Comparison of ENCODE assay signal across 18 cellular contexts in genomic region chr1:180837025-180837424, GRCh38.
DNase-seq lines count a peak whose midpoint lies in the region; FAIRE-seq and TF ChIP-seq lines count a peak whose summit lies in the region.
"Had no signal": no experiment of that assay in that cellular context is flagged by ENCODE, and none has a peak within 500 bp of the region (broad histone marks: within the 10 kb centered on the region; RNA-seq: fewer than 3 reads in every experiment).

No MANE protein-coding gene starts in this region.

- H4K8ac ChIP-seq in H1 (ENCODE audit: extremely low read depth, insufficient read depth, low read length): no peak overlapping the region

- no peak overlapping the region for H3K23ac ChIP-seq in H1 (ENCODE audit: insufficient read length)

- H3K4me3 Mint-ChIP-seq in Caco-2 (ENCODE audit: unreplicated experiment): no peak overlapping the region
- H3K4me3 Mint-ChIP-seq: activated T-helper 1 cell treated with anti-CD3 and anti-CD28 coated beads, Interleukin-12 subunit alpha, Interleukin-12 subunit beta, Interleukin-2, Interleukin-4 antibody, amounts not matched to agents 30 ng/mL and 10 ng/mL and 1 ng/mL, durations not matched to agents 14 hours and 24 hours and 36 hours; B cell had no signal

- no peaks in the 10 kb centered on the region for H3K4me1 Mint-ChIP-seq in Caco-2 (ENCODE audit: low read depth, unreplicated experiment)
- H3K4me1 Mint-ChIP-seq: B cell had no signal

- H3K4ac ChIP-seq in H1 (replicated peaks; ENCODE audit: insufficient read length, low read depth, low read length): no peak overlapping the region

- no peak overlapping the region for H2AK5ac ChIP-seq in H1 (ENCODE audit: low read depth, low read length)

- DNase-seq in GM12891 (ENCODE audit: insufficient read length, low spot score): no peak
- DNase-seq in NCI-H2171 treated with DMSO at 0.1 percent for 48 hours (lab: John Stamatoyannopoulos, UW): peak; percentile 40
- no peak for DNase-seq in H1 (ENCODE audit: low read depth in 1 of 2, low spot score in 2 of 2)
- DNase-seq in NAMALWA (ENCODE audit: low spot score): no peak
- DNase-seq in GM03348 (ENCODE audit: low spot score): no peak
- DNase-seq in Caco-2: no peak
- DNase-seq: aorta; KG1; NCI-H1105; stimulated activated CD4-positive, alpha-beta T cell treated with anti-CD3 and anti-CD28 coated beads, Interleukin-4, amount 100 ng/mL, for 1 hour; WERI-Rb-1 had no signal

- no peak for TF ChIP-seq POLR2A in GM12891 (IDR thresholded peaks at IDR 0.05; ENCODE audit: low read depth, low read length)
- no peak for TF ChIP-seq POLR2A in H1 (IDR thresholded peaks at IDR 0.05; ENCODE audit: control extremely low read depth in 1 of 2, low read depth in 2 of 2, low read length in 2 of 2)

- intact Hi-C loops in Caco-2 (cut with micrococcal nuclease; ENCODE audit: unreplicated experiment): no loop called here

- no peaks in the 10 kb centered on the region for H3K79me1 ChIP-seq in H1 (ENCODE audit: low read depth, low read length)

- no peak overlapping the region for H2BK12ac ChIP-seq in H1 (ENCODE audit: low read depth, low read length)

- H3K23me2 ChIP-seq in H1 (ENCODE audit: low read depth, low read length): no peaks in the 10 kb centered on the region

- no peak overlapping the region for H2BK20ac ChIP-seq in H1 (ENCODE audit: low read length)

- 18% methylated on average over 3 of the region's 3 CpGs; no CpG with 5 or more reads in 1 of the 2 experiments for WGBS in H1 (ENCODE audit: extremely low coverage in 1 of 2, insufficient coverage in 1 of 2, insufficient read length in 1 of 2, insufficient replicate concordance in 2 of 2, low coverage in 1 of 2, low lambda C conversion rate in 2 of 2, missing lambda C conversion rate in 1 of 2), 2 experiments

- no peaks in the 10 kb centered on the region for H4K20me1 ChIP-seq in H1 (replicated peaks in 1 of 2; ENCODE audit: control insufficient read depth in 1 of 2, insufficient read depth in 2 of 2, low read length in 2 of 2)

- H2AFZ ChIP-seq in H1 (ENCODE audit: low read length) (no peak overlapping the region), neuron (ENCODE audit: low read depth, low read length) (no peak overlapping the region)
- H2AFZ ChIP-seq: parathyroid adenoma had no signal

- H2BK120ac ChIP-seq in H1 (replicated peaks; ENCODE audit: low read depth, low read length): no peak overlapping the region

- 0 out of 4 replicates have a peak overlapping the region, but pooled peaks of 1 of the 2 experiments have one; percentile 21 for H3K4me2 ChIP-seq in H1 (ENCODE audit: insufficient read depth in 1 of 2, low read depth in 2 of 2, low read length in 2 of 2)

- POLR2A ChIA-PET in H1 (lab: Charles Lee; ENCODE audit: partially characterized antibody): no interaction called here
- POLR2A ChIA-PET in Caco-2 (lab: Charles Lee): no interaction called here

- H3K27ac Mint-ChIP-seq in Caco-2 (ENCODE audit: unreplicated experiment): no peak overlapping the region
- H3K27ac Mint-ChIP-seq: activated T-helper 1 cell treated with anti-CD3 and anti-CD28 coated beads, Interleukin-12 subunit alpha, Interleukin-12 subunit beta, Interleukin-2, Interleukin-4 antibody, amounts not matched to agents 30 ng/mL and 10 ng/mL and 1 ng/mL, durations not matched to agents 14 hours and 24 hours and 36 hours; B cell had no signal

- CTCF ChIA-PET in H1 (lab: Charles Lee; ENCODE audit: partially characterized antibody): no interaction called here
- CTCF ChIA-PET in Caco-2 (lab: Charles Lee): no interaction called here

- TF ChIP-seq EP300 in H1 (IDR thresholded peaks at IDR 0.05; ENCODE audit: borderline replicate concordance in 1 of 2, low read depth in 2 of 2, low read length in 2 of 2): no peak

- no peak overlapping the region for H3K9ac ChIP-seq in H1 (replicated peaks in 1 of 4; ENCODE audit: extremely low read depth in 1 of 4, low read depth in 3 of 4, low read length in 3 of 4)
- H3K9ac ChIP-seq: parathyroid adenoma had no signal

- no peaks in the 10 kb centered on the region for H3K79me2 ChIP-seq in H1 (ENCODE audit: control insufficient read depth in 1 of 2, insufficient read depth in 2 of 2, low read length in 2 of 2)
- H3K79me2 ChIP-seq: parathyroid adenoma had no signal

- H3K36me3 Mint-ChIP-seq in Caco-2 (ENCODE audit: insufficient read depth, unreplicated experiment): peaks cover 22% of the 10 kb centered on the region

- H3K4me1 ChIP-seq in H1 (replicated peaks in 1 of 4; ENCODE audit: control insufficient read depth in 3 of 4, insufficient read depth in 4 of 4, low read length in 3 of 4) (peaks cover 0 to 6% (median 4%) of the 10 kb centered on the region in 4 experiments; a peak in 4 of 7 replicates), neuron (ENCODE audit: insufficient read depth, low read length) (peaks cover 58% of the 10 kb centered on the region), Caco-2 (no peaks in the 10 kb centered on the region)
- H3K4me1 ChIP-seq: gastroesophageal sphincter, parathyroid adenoma had no signal

- peak overlapping the region in 1 of 4 experiments; percentile 31; a peak in 1 of 8 replicates for H3K4me3 ChIP-seq in H1 (ENCODE audit: extremely low read depth in 1 of 4, insufficient read depth in 2 of 4, low read depth in 3 of 4, low read length in 4 of 4)
- peak overlapping the region; percentile 35 for H3K4me3 ChIP-seq in neuron (ENCODE audit: low read length)
- H3K4me3 ChIP-seq in Caco-2 (ENCODE audit: low read depth, low read length): no peak overlapping the region
- H3K4me3 ChIP-seq: coronary artery, gastroesophageal sphincter had no signal

- no peak overlapping the region for H2BK5ac ChIP-seq in H1 (ENCODE audit: low read depth, low read length)

- TF ChIP-seq CTCF in H1 (IDR thresholded peaks at IDR 0.05; ENCODE audit: control extremely low read depth in 1 of 3, insufficient read depth in 1 of 3, low read depth in 1 of 3, low read length in 3 of 3) (no peak), Caco-2 (IDR thresholded peaks at IDR 0.05; ENCODE audit: insufficient read depth in 1 of 2, low read depth in 1 of 2, low read length in 1 of 2, severe bottlenecking in 1 of 2, unreplicated experiment in 1 of 2) (no peak)

- no peak overlapping the region for H3K27ac ChIP-seq in H1 (ENCODE audit: low read depth, low read length)
- H3K27ac ChIP-seq: coronary artery, epithelial cell of prostate, gastroesophageal sphincter, parathyroid adenoma, WERI-Rb-1 had no signal

- H3K9me3 Mint-ChIP-seq in Caco-2 (ENCODE audit: unreplicated experiment): peaks cover 9% of the 10 kb centered on the region

- H3K27me3 ChIP-seq in H1 (replicated peaks in 1 of 4; ENCODE audit: control insufficient read depth in 3 of 4, extremely low read depth in 1 of 4, insufficient read depth in 3 of 4, low read length in 3 of 4): no peaks in the 10 kb centered on the region
- H3K27me3 ChIP-seq in neuron (ENCODE audit: insufficient read depth, low read length): no peaks in the 10 kb centered on the region
- no peaks in the 10 kb centered on the region for H3K27me3 ChIP-seq in Caco-2 (replicated peaks; ENCODE audit: control insufficient read depth, insufficient read depth, low read length)
- H3K27me3 ChIP-seq: gastroesophageal sphincter had no signal

- FAIRE-seq in GM12891 (lab: Jason Lieb, UNC) (no peak), H1 (lab: Jason Lieb, UNC) (peak; percentile 82)

- no peak overlapping the region for H3K18ac ChIP-seq in H1 (ENCODE audit: extremely low read depth, low read length)

- H3K27me3 Mint-ChIP-seq in Caco-2 (ENCODE audit: insufficient read depth, unreplicated experiment): no peaks in the 10 kb centered on the region
- H3K27me3 Mint-ChIP-seq: B cell had no signal

- H4K91ac ChIP-seq in H1 (replicated peaks; ENCODE audit: insufficient read length, low read length): no peak overlapping the region

- H4K5ac ChIP-seq in H1 (ENCODE audit: insufficient read length, low read depth, low read length): no peak overlapping the region

- H3K14ac ChIP-seq in H1 (ENCODE audit: insufficient read length): no peak overlapping the region

- no peak overlapping the region for H3K56ac ChIP-seq in H1 (replicated peaks; ENCODE audit: insufficient read length, low read depth, low read length)

- BruUV-seq in Caco-2 (replicated peaks; lab: Mats Ljungman, UMichigan): no TSS peak

- 0 out of 8 replicates have a peak, but pooled peaks cover 0 to 3% (median 0%) of the 10 kb centered on the region in 4 experiments for H3K36me3 ChIP-seq in H1 (ENCODE audit: control insufficient read depth in 2 of 4, insufficient read depth in 4 of 4, low read length in 3 of 4)
- no peaks in the 10 kb centered on the region for H3K36me3 ChIP-seq in neuron (ENCODE audit: insufficient read depth, low read length)
- H3K36me3 ChIP-seq in Caco-2 (ENCODE audit: control insufficient read depth, insufficient read depth, low read length): no peaks in the 10 kb centered on the region
- H3K36me3 ChIP-seq: WERI-Rb-1 had no signal

- H3K9me3 ChIP-seq in H1 (ENCODE audit: insufficient read depth in 2 of 2, low read depth in 1 of 2, low read length in 1 of 2): peaks cover 0 to 5% of the 10 kb centered on the region in 2 experiments; a peak in 1 of 4 replicates
- H3K9me3 ChIP-seq in neuron (ENCODE audit: low read length): peaks cover 3% of the 10 kb centered on the region
- H3K9me3 ChIP-seq in Caco-2: peaks cover 7% of the 10 kb centered on the region; the same call in 1 of the 2 replicates

- no peak overlapping the region for H2BK15ac ChIP-seq in H1 (ENCODE audit: low read length)

- no peak for TF ChIP-seq RAD21 in H1 (IDR thresholded peaks at IDR 0.05 in 1 of 2, conservative IDR thresholded peaks at IDR 0.05 in 1 of 2; ENCODE audit: low read depth in 2 of 2, low read length in 2 of 2)

TF ChIP-seq in GM12891, 5 proteins besides CTCF, POLR2A, EP300 and RAD21:
- TF ChIP-seq SPI1 (IDR thresholded peaks at IDR 0.05; ENCODE audit: low read depth, low read length) (0 out of 2 replicates have a peak, but pooled peaks have one; percentile 11), POU2F2 (IDR thresholded peaks at IDR 0.05; ENCODE audit: low read depth, low read length) (no peak)

TF ChIP-seq in H1, 55 proteins besides CTCF, POLR2A, EP300 and RAD21 (continues in another document):
- TF ChIP-seq SIN3A (conservative IDR thresholded peaks at IDR 0.05 in 1 of 2, IDR thresholded peaks at IDR 0.05 in 1 of 2; ENCODE audit: low read depth in 1 of 2, low read length in 2 of 2) (no peak), ASH2L (IDR thresholded peaks at IDR 0.05; ENCODE audit: low read length) (no peak), CREB1 (IDR thresholded peaks at IDR 0.05) (no peak), RBBP5 (IDR thresholded peaks at IDR 0.05; ENCODE audit: borderline replicate concordance, low read depth, low read length) (no peak), SUZ12 (IDR thresholded peaks at IDR 0.05; ENCODE audit: low read length) (no peak), EGR1 (IDR thresholded peaks at IDR 0.05; ENCODE audit: borderline replicate concordance, low read depth, low read length) (no peak), CEBPB (IDR thresholded peaks at IDR 0.05; ENCODE audit: low read depth, low read length) (no peak), SP2 (IDR thresholded peaks at IDR 0.05; ENCODE audit: low read length) (no peak), CBX8 (IDR thresholded peaks at IDR 0.05; ENCODE audit: borderline replicate concordance, low read depth, low read length) (no peak), RNF2 (IDR thresholded peaks at IDR 0.05; ENCODE audit: borderline replicate concordance, low read depth, low read length, missing control alignments, poor library complexity, severe bottlenecking) (no peak)
